In the genomic region with DNA sequence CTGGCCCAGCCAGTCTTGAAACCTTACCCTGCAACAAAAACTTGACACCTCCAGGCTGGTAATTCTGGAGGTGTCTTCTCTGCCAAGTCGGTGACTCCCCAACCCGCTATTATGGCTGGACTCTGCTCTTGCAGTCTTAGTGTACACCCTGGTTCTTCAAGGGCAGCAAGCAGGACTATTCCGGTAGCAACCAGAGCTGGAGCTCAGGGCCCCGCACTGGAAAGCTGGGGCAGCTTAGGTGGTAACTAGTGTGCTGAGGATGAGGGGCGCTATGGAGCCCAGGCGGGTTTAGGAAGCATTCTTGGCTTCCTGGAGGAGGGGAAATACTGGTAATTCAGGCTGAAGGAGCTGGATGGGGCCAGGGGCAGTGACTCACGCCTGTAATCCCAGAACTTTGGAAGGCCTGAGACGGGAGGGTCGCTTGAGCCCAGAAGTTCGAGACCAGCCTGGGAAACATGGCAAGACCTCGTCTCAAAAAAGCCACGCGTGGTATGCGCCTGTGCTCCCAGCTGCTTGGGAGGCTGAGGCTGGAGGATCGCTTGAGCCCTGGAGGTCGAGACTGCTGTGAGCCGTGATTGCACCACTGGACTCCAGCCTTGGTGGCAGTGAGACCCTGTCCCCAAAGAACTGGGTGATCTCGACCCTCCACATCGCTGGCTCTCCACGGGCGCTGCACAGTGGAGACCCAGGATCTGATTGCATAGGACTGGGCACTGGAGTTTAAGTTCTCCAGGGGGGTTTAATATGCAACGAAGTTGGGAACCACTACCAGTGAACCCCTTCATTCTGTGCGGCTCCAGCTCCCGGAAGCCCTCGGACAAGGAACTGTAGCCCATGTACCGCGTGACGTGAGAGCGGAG, we compare ENCODE assay signal across 6 cellular contexts. TPM values are rescaled to one million over a fixed set of nuclear protein-coding genes. Genes with fewer than 3 reads are reported as not detected.
DNase-seq lines count a peak whose midpoint lies in the region; ATAC-seq and TF ChIP-seq lines count a peak whose summit lies in the region.

No MANE protein-coding gene starts in this region.

- H3K27me3 Mint-ChIP-seq in Calu3 (ENCODE audit: unreplicated experiment): no peaks in the 10 kb centered on the region

- TF ChIP-seq CTCF in Calu3 (IDR thresholded peaks at IDR 0.05; ENCODE audit: unreplicated experiment): no peak
- TF ChIP-seq CTCF in VCaP (conservative IDR thresholded peaks at IDR 0.05): no peak
- no peak for TF ChIP-seq CTCF in lower leg skin (IDR thresholded peaks at IDR 0.05)

- DNase-seq in Calu3 (peak; percentile 72), lower leg skin (ENCODE audit: low spot score in 2 of 2) (no peak), DMS153 treated with DMSO at 0.1 percent for 48 hours (lab: John Stamatoyannopoulos, UW; ENCODE audit: unreplicated experiment) (no peak), Ammon's horn (ENCODE audit: low spot score) (no peak)

- H3K27ac ChIP-seq in VCaP: peak overlapping the region; percentile 63; the same call in 1 of the 2 replicates

- no peaks in the 10 kb centered on the region for H3K9me3 Mint-ChIP-seq in Calu3 (ENCODE audit: low read depth, unreplicated experiment)

- CTCF ChIA-PET in Calu3 (lab: Charles Lee): interaction anchor here (0.6 to 3.0 kb wide), 11 partner anchors 9 to 71 kb away, joined by 3 to 11 read pairs (median 5); a partner anchor contains a TSS

- intact Hi-C loops in Calu3 (cut with micrococcal nuclease; ENCODE audit: unreplicated experiment) (no loop called here), lower leg skin (cut with DNase I; ENCODE audit: low total_unique reads) (no loop called here)

- peak overlapping the region; percentile 78 for H3K27ac Mint-ChIP-seq in Calu3 (ENCODE audit: unreplicated experiment)

- TSS peak; percentile 40 for BruUV-seq in Calu3 (replicated peaks; lab: Mats Ljungman, UMichigan)

- peak overlapping the region; percentile 91 for H3K4me3 Mint-ChIP-seq in Calu3 (ENCODE audit: low read depth, unreplicated experiment)

- WGBS in lower leg skin, 2 donors: 41 to 55% methylated on average over 20 to 29 of the region's 29 CpGs

- TF ChIP-seq POLR2A in lower leg skin (IDR thresholded peaks at IDR 0.05): no peak

- H3K4me1 Mint-ChIP-seq in Calu3 (ENCODE audit: low read depth, unreplicated experiment): peaks cover 38% of the 10 kb centered on the region

- peaks cover 64% of the 10 kb centered on the region for H3K36me3 Mint-ChIP-seq in Calu3 (ENCODE audit: insufficient read depth, unreplicated experiment)

- no peak for ATAC-seq in GM21381 (IDR thresholded peaks at IDR 0.05; ENCODE audit: unreplicated experiment)

- H3K4me3 ChIP-seq in lower leg skin (ENCODE audit: low read depth, poor library complexity, severe bottlenecking): peak overlapping the region; percentile 54

RNA-seq across cellular contexts. Expression of a gene that starts 10.6 kb away (rescaled TPM):
- total RNA-seq in Calu3 (2022): 3.1 and 4.2 TPM in 2 replicates
- 1 to 10 TPM in 2 of 4 donors, under 1 TPM in 1, not detected in 1; 0.15 to 3.7 (median 2.0) TPM for total RNA-seq in lower leg skin

RNA-seq across cellular contexts. Expression of a gene that starts 25.6 kb away (rescaled TPM):
- 49.3 and 55.4 TPM in 2 replicates for total RNA-seq in Calu3 (2022)
- total RNA-seq in lower leg skin: 10 to 100 TPM; 25.4 to 34.9 (median 28.4) TPM

RNA-seq across cellular contexts. Expression of a gene that starts 39.3 kb away (rescaled TPM):
- 68.0 and 69.9 TPM in 2 replicates for total RNA-seq in Calu3 (2022)
- total RNA-seq in lower leg skin: 10 to 100 TPM; 54.3 to 94.1 (median 64.9) TPM

RNA-seq across cellular contexts. Expression of a gene that starts 45.4 kb away (rescaled TPM):
- total RNA-seq in Calu3 (2022) (24.5 and 25.3 TPM in 2 replicates), lower leg skin (10 to 100 TPM; 23.3 to 48.2 (median 45.1) TPM)

RNA-seq across cellular contexts. Expression of a gene that starts 58.5 kb away (rescaled TPM):
- 0.26 and 0.42 TPM in 2 replicates for total RNA-seq in Calu3 (2022)
- total RNA-seq in lower leg skin: 1 to 10 TPM in 2 of 4 donors, under 1 TPM in 2; 0.12 to 2.6 (median 0.87) TPM
